Comparison of ENCODE assay signal across 8 cellular contexts in the genomic region with DNA sequence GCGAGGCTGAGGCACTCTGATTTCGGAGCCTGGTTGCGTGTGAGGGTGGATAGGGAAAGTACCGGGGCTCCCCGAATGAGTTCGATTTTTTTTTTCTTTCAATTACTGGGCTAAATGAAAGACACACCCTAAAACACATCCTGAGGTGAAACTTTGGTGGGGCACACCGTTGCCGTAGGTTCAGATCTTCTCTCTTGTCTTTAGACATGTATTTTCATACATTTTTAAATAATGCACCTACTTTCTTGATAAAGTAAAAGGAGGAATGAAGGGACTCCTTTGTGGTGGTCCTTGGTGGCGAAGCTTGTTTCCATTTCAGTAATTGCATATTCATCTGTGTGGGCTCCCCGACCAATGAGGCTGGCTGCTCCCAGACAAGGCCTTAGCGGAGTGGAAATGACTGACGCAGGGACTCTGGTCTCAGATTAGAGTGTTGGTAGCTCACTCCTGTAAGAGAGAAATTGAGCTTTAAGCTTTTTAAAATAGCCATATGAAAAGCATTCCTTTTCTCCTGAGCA. TPM values are rescaled to one million over a fixed set of nuclear protein-coding genes. Genes with fewer than 3 reads are reported as not detected.
A peak's percentile ranks its signal among the peaks of the same experiment; 100 is the strongest.
DNase-seq lines count a peak whose midpoint lies in the region; FAIRE-seq and TF ChIP-seq lines count a peak whose summit lies in the region.

No MANE protein-coding gene starts in this region.

- peaks cover 0 to 2% of the 10 kb centered on the region in 2 donors for H3K4me1 ChIP-seq in esophagus (ENCODE audit: control insufficient read depth in 2 of 2, insufficient read depth in 2 of 2, low read length in 1 of 2)
- H3K4me1 ChIP-seq in ovary (ENCODE audit: insufficient read depth) = peaks cover 8% of the 10 kb centered on the region
- H3K4me1 ChIP-seq in urinary bladder (ENCODE audit: insufficient read depth) = no peaks in the 10 kb centered on the region

- no peak for TF ChIP-seq POLR2A in ovary (IDR thresholded peaks at IDR 0.05)

- FAIRE-seq in urothelium cell line (lab: Jason Lieb, UNC) = no peak

- DNase-seq in H7 (peak; percentile 48), NCI-H146 treated with DMSO at 0.1 percent for 48 hours (lab: John Stamatoyannopoulos, UW; ENCODE audit: unreplicated experiment) (peak; percentile 15), ovary (peak in 1 of 5 donors; percentile 22), urothelium cell line (ENCODE audit: low spot score) (no peak)
- DNase-seq in activated CD8-positive, alpha-beta memory T cell treated with anti-CD3 and anti-CD28 coated beads, Interleukin-2, amount 50 U/mL, for 4 hours = peak; percentile 66

- no peaks in the 10 kb centered on the region for H3K9me3 ChIP-seq in esophagus (ENCODE audit: control insufficient read depth in 2 of 2, insufficient read depth in 1 of 2, low read depth in 1 of 2, low read length in 1 of 2)
- no peaks in the 10 kb centered on the region for H3K9me3 ChIP-seq in ovary

- TF ChIP-seq CTCF in ovary (IDR thresholded peaks at IDR 0.05) = no peak

- H3K27ac ChIP-seq in esophagus (ENCODE audit: low read depth in 2 of 2, low read length in 1 of 2) (peak overlapping the region; percentile 93 to 94), ovary (peak overlapping the region; percentile 76 to 94), urinary bladder (ENCODE audit: low read depth) (peak overlapping the region; percentile 96)

- no peak for TF ChIP-seq EP300 in ovary (IDR thresholded peaks at IDR 0.05)

- H3K4me3 ChIP-seq in GM08714 (ENCODE audit: low read length) = peak overlapping the region; percentile 75
- peak overlapping the region; percentile 68 for H3K4me3 ChIP-seq in H7 (ENCODE audit: insufficient read depth, low read depth, low read length)
- peak overlapping the region; percentile 98 to 99 for H3K4me3 ChIP-seq in esophagus (ENCODE audit: low read depth in 1 of 2, low read length in 2 of 2)
- peak overlapping the region; percentile 55 for H3K4me3 ChIP-seq in ovary
- H3K4me3 ChIP-seq in urinary bladder (ENCODE audit: low read depth, low read length) = peak overlapping the region; percentile 94

- 2 to 3% methylated on average over 12 of the region's 12 CpGs for WGBS in esophagus, 2 donors
- 1 to 3% (median 2%) methylated on average over 12 of the region's 12 CpGs for WGBS in ovary, 3 donors
- 4% methylated on average over 12 of the region's 12 CpGs for WGBS in urinary bladder

- intact Hi-C loops in ovary (cut with DNase I) = no loop called here

- H3K27me3 ChIP-seq in H7 (ENCODE audit: control insufficient read depth, insufficient read depth, low read length) = no peaks in the 10 kb centered on the region
- H3K27me3 ChIP-seq in esophagus (ENCODE audit: control insufficient read depth in 1 of 2, insufficient read depth in 2 of 2, low read length in 2 of 2) = no peaks in the 10 kb centered on the region
- H3K27me3 ChIP-seq in ovary = no peaks in the 10 kb centered on the region

- no peaks in the 10 kb centered on the region for H3K36me3 ChIP-seq in H7 (replicated peaks; ENCODE audit: control insufficient read depth, insufficient read depth, low read length)
- H3K36me3 ChIP-seq in esophagus (ENCODE audit: control insufficient read depth in 2 of 2, insufficient read depth in 2 of 2, low read length in 1 of 2) = no peaks in the 10 kb centered on the region
- H3K36me3 ChIP-seq in ovary = no peaks in the 10 kb centered on the region
- no peaks in the 10 kb centered on the region for H3K36me3 ChIP-seq in urinary bladder (ENCODE audit: insufficient read depth)

RNA-seq across cellular contexts. Expression of gene CCSER2, which starts 0.8 kb away (rescaled TPM):
- 14.1 and 17.7 TPM in 2 replicates for total RNA-seq in H7 (2014; rRNA removed; shearing (Covaris generic))
- 10 to 100 TPM; 10.0 to 11.6 TPM for polyA plus RNA-seq in esophagus
- total RNA-seq in ovary = 10 to 100 TPM; 26.5 to 86.3 (median 51.5) TPM
- polyA plus RNA-seq in ovary = 10 to 100 TPM; 12.2 to 32.2 TPM
- 75.4 TPM for total RNA-seq in urinary bladder
- 22.1 TPM for polyA plus RNA-seq in urinary bladder
